8 cellular contexts compared by ENCODE assay signal in genomic region chr4:73259552-73260140, GRCh38. TPM values are rescaled to one million over a fixed set of nuclear protein-coding genes. Genes with fewer than 3 reads are reported as not detected.
DNase-seq lines count a peak whose midpoint lies in the region; ATAC-seq and TF ChIP-seq lines count a peak whose summit lies in the region.

No MANE protein-coding gene starts in this region.

- CTCF ChIA-PET in Caco-2 (lab: Charles Lee), result no interaction called here
- CTCF ChIA-PET in activated CD4-positive, alpha-beta memory T cell treated with anti-CD3 and anti-CD28 coated beads for 36 hours (lab: Charles Lee), result interaction anchor here (0.5 to 3.8 kb wide), 7 partner anchors 11 to 558 kb away, joined by 3 to 22 read pairs (median 8); partner anchors contain the start of gene COX18

- TSS peak; percentile 73 for BruUV-seq in Caco-2 (replicated peaks; lab: Mats Ljungman, UMichigan)

- ATAC-seq in GM19452 (IDR thresholded peaks at IDR 0.05; ENCODE audit: unreplicated experiment), result peak; percentile 7
- ATAC-seq in HG03521 (IDR thresholded peaks at IDR 0.05; ENCODE audit: unreplicated experiment), result peak; percentile 2

- H3K9me3 Mint-ChIP-seq in Caco-2 (ENCODE audit: unreplicated experiment), result no peaks in the 10 kb centered on the region
- H3K9me3 Mint-ChIP-seq in activated CD4-positive, alpha-beta memory T cell treated with anti-CD3 and anti-CD28 coated beads for 36 hours, result no peaks in the 10 kb centered on the region

- H3K36me3 ChIP-seq in Caco-2 (ENCODE audit: control insufficient read depth, insufficient read depth, low read length) (no peaks in the 10 kb centered on the region; the same call in 1 of the 2 replicates), sigmoid colon (no peaks in the 10 kb centered on the region)

- TF ChIP-seq CTCF in Caco-2 (IDR thresholded peaks at IDR 0.05; ENCODE audit: insufficient read depth in 1 of 2, low read depth in 1 of 2, low read length in 1 of 2, severe bottlenecking in 1 of 2, unreplicated experiment in 1 of 2), result no peak
- TF ChIP-seq CTCF in sigmoid colon (IDR thresholded peaks at IDR 0.05), result no peak

- H3K9me3 ChIP-seq in Caco-2 (no peaks in the 10 kb centered on the region), sigmoid colon (no peaks in the 10 kb centered on the region)

- intact Hi-C loops in Caco-2 (cut with micrococcal nuclease; ENCODE audit: unreplicated experiment) (loop anchor here (1.0 kb wide), 2 partner anchors 49 to 190 kb away; partner anchors contain the start of gene COX18), sigmoid colon (cut with DNase I) (loop anchor here (2.0 to 10.0 kb wide), 3 partner anchors 37 to 135 kb away; no protein-coding TSS in a partner anchor)
- intact Hi-C loops in activated CD4-positive, alpha-beta memory T cell treated with anti-CD3 and anti-CD28 coated beads for 36 hours (cut with micrococcal nuclease), result loop anchor here (1.0 to 5.0 kb wide), 6 partner anchors 132 to 899 kb away; partner anchors contain the start of genes COX18 and MTHFD2L

- peak overlapping the region; percentile 97 for H3K4me3 ChIP-seq in Caco-2 (ENCODE audit: low read depth, low read length)
- peak overlapping the region; percentile 73 to 94 (median 88) for H3K4me3 ChIP-seq in sigmoid colon

- DNase-seq in Caco-2 (peak in 1 of 2 experiments; percentile 10), globus pallidus (ENCODE audit: low spot score) (peak; percentile 7), sigmoid colon (no peak), GF-D8 (lab: John Stamatoyannopoulos, UW) (no peak), NCI-H526 (lab: John Stamatoyannopoulos, UW) (no peak)
- DNase-seq in activated CD4-positive, alpha-beta memory T cell treated with anti-CD3 and anti-CD28 coated beads for 36 hours, result peak; percentile 45

- TF ChIP-seq POLR2A in sigmoid colon (IDR thresholded peaks at IDR 0.05), result no peak

- 0% methylated on average over 9 of the region's 9 CpGs for WGBS in sigmoid colon, 2 donors

- POLR2A ChIA-PET in Caco-2 (lab: Charles Lee), result interaction anchor here (1.6 to 2.9 kb wide), 2 partner anchors 15 to 156 kb away, joined by 12 to 15 read pairs; no protein-coding TSS in a partner anchor
- POLR2A ChIA-PET in activated CD4-positive, alpha-beta memory T cell treated with anti-CD3 and anti-CD28 coated beads for 36 hours (lab: Charles Lee), result interaction anchor here (0.6 to 4.9 kb wide), 5 partner anchors 37 to 193 kb away, joined by 3 to 39 read pairs (median 6); partner anchors contain the start of gene COX18

- H3K27me3 Mint-ChIP-seq in Caco-2 (ENCODE audit: insufficient read depth, unreplicated experiment), result no peaks in the 10 kb centered on the region
- H3K27me3 Mint-ChIP-seq in activated CD4-positive, alpha-beta memory T cell treated with anti-CD3 and anti-CD28 coated beads for 36 hours, result no peaks in the 10 kb centered on the region

- peaks cover 14% of the 10 kb centered on the region; the same call in 1 of the 2 replicates for H3K4me1 ChIP-seq in Caco-2
- peaks cover 0 to 41% (median 35%) of the 10 kb centered on the region in 4 donors for H3K4me1 ChIP-seq in sigmoid colon

- peaks cover 14% of the 10 kb centered on the region for H3K4me1 Mint-ChIP-seq in Caco-2 (ENCODE audit: low read depth, unreplicated experiment)
- H3K4me1 Mint-ChIP-seq in activated CD4-positive, alpha-beta memory T cell treated with anti-CD3 and anti-CD28 coated beads for 36 hours (ENCODE audit: low read depth), result peaks cover 40% of the 10 kb centered on the region

- H3K27me3 ChIP-seq in Caco-2 (replicated peaks; ENCODE audit: control insufficient read depth, insufficient read depth, low read length) (no peaks in the 10 kb centered on the region), sigmoid colon (no peaks in the 10 kb centered on the region)

- peak overlapping the region; percentile 94 to 98 (median 97) for H3K27ac ChIP-seq in sigmoid colon

- H3K27ac Mint-ChIP-seq in Caco-2 (ENCODE audit: unreplicated experiment), result peak overlapping the region; percentile 100
- peak overlapping the region; percentile 98 for H3K27ac Mint-ChIP-seq in activated CD4-positive, alpha-beta memory T cell treated with anti-CD3 and anti-CD28 coated beads for 36 hours

- TF ChIP-seq EP300 in sigmoid colon (IDR thresholded peaks at IDR 0.05), result no peak

- H3K4me3 Mint-ChIP-seq in Caco-2 (ENCODE audit: unreplicated experiment), result peak overlapping the region; percentile 85
- peak overlapping the region; percentile 98 for H3K4me3 Mint-ChIP-seq in activated CD4-positive, alpha-beta memory T cell treated with anti-CD3 and anti-CD28 coated beads for 36 hours

- peaks cover 27% of the 10 kb centered on the region for H3K36me3 Mint-ChIP-seq in Caco-2 (ENCODE audit: insufficient read depth, unreplicated experiment)
- peaks cover 17% of the 10 kb centered on the region for H3K36me3 Mint-ChIP-seq in activated CD4-positive, alpha-beta memory T cell treated with anti-CD3 and anti-CD28 coated beads for 36 hours

RNA-seq across cellular contexts. Expression of gene ANKRD17, which starts 1.0 kb away (rescaled TPM):
- total RNA-seq in Caco-2 (2022) (66.8 and 73.0 TPM in 2 replicates), sigmoid colon (10 to 100 TPM; 41.1 to 55.1 (median 44.5) TPM)
- 10 to 100 TPM; 43.2 to 44.7 TPM for total RNA-seq in activated CD4-positive, alpha-beta memory T cell treated with anti-CD3 and anti-CD28 coated beads for 36 hours
- 10 to 100 TPM in 1 of 3 donors, 1 to 10 TPM in 2; 6.0 to 15.9 (median 7.6) TPM for polyA plus RNA-seq in sigmoid colon

Comparison
In these comparisons a context has a peak if more than half of its experiments do, and no peak if none do; other contexts are left out.
1. DNase-seq: peak in activated CD4-positive, alpha-beta memory T cell treated with anti-CD3 and anti-CD28 coated beads for 36 hours (single experiment) and globus pallidus (single experiment); none in sigmoid colon (single experiment), GF-D8 (single experiment) and NCI-H526 (0 of 2).